8 cellular contexts compared by ENCODE assay signal in the genomic region with DNA sequence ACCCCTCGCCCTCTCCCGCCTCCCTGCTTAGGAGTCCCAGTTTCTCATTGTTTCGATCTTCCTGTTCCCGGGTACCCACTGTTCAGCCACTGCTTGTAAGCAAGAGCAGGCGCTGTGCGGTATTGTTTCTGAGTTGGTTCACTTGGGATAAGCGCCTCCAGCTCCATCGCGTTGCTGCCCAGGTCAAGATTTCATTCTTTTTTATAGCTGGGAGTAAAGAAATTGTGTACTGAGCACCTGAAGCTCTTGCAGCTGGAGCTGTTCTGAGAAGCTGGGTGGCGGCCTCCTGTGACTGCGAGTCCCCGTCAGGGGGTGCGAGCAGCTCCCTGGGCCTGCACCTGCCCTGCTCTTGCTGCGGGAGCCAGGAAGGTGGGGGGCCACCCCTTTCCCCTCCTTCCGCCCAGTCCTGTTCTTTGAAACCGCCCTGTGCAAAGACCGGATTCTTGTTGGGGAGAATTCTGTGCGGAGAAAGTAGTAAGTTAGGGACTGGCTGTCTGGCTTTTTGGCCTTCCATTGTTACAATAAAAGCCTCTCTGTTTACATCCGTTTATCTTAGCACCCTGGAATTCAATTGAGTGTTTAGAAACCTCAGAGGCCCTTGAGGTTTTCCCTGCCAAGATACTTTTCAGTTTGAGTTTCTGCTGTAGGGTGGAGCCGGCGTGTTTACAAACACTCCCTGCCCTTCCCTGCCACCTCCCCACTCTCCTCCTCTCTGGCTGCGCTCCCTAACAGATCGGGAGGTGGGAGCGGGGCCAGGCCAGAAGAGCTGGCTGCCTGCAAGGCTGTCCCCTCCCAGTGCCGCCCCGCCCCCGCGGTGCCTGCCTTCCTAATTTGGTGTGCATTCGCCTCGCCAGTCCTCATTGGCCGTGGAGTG.
A peak's percentile ranks its signal among the peaks of the same experiment; 100 is the strongest.
DNase-seq lines count a peak whose midpoint lies in the region; ATAC-seq and TF ChIP-seq lines count a peak whose summit lies in the region.

No MANE protein-coding gene starts in this region.

- TF ChIP-seq POLR2A in GM10847 (IDR thresholded peaks at IDR 0.05; ENCODE audit: extremely low read depth, insufficient read length): peak; percentile 9

- peak overlapping the region; percentile 91 for H3K27ac ChIP-seq in rectal smooth muscle tissue (ENCODE audit: low read depth, low read length)

- H3K27me3 ChIP-seq in rectal smooth muscle tissue (ENCODE audit: control insufficient read depth, insufficient read depth, low read length): no peaks in the 10 kb centered on the region

- peak overlapping the region; percentile 17 for H3K4me3 ChIP-seq in rectal smooth muscle tissue (ENCODE audit: low read length)

- DNase-seq in NCI-H1105 (lab: John Stamatoyannopoulos, UW) (peak; percentile 97), T-helper 2 cell (peak; percentile 55 to 89 (median 59)), astrocyte of the hippocampus (ENCODE audit: low read depth, low spot score) (peak; percentile 100), hepatic stellate cell (ENCODE audit: low spot score) (peak; percentile 98), NCI-H524 (lab: John Stamatoyannopoulos, UW) (no peak)

- H3K4me1 ChIP-seq in rectal smooth muscle tissue (ENCODE audit: control insufficient read depth, insufficient read depth, low read length): peaks cover 19% of the 10 kb centered on the region

- ATAC-seq in HG02610 (IDR thresholded peaks at IDR 0.05; ENCODE audit: unreplicated experiment): peak; percentile 73

- peaks cover 11% of the 10 kb centered on the region for H3K36me3 ChIP-seq in rectal smooth muscle tissue (ENCODE audit: control insufficient read depth, insufficient read depth, low read length)

- H3K9ac ChIP-seq in rectal smooth muscle tissue (ENCODE audit: low read length): no peak overlapping the region

Comparison
In these comparisons a context has a peak if more than half of its experiments do, and no peak if none do; other contexts are left out.
1. DNase-seq: peak in NCI-H1105 (single experiment), T-helper 2 cell (5 of 5), astrocyte of the hippocampus (single experiment) and hepatic stellate cell (single experiment); none in NCI-H524 (0 of 2).